10 cellular contexts compared by ENCODE assay signal in the genomic region with DNA sequence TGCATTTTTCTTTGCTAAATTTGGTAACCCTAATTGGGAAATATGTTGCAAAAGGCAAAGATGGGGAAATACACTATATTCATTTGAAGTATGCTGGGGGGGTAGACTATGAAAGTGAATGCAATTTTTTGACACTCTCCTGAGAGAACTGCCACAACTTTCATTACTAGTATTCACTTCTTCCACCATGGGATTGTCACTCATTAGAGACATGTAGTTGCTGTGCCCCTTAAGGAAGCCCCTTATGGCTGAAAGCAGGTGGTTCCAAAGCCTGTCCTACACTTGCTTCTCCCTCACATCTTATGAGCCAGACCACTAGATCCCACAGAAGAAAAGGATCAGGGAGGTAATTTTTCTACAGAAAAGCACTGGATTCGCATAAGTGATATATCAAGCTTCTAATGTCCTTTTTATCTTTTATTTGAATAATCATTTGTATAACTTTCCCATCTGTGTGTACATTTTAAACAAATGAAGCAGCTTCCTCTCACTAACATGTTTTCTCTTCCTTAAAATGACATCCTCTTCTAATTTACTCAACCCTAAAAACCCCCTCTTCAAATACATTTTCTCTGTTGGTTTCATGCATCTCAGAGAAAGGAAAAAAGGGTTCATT.
A peak's percentile ranks its signal among the peaks of the same experiment; 100 is the strongest.
DNase-seq lines count a peak whose midpoint lies in the region; ATAC-seq lines count a peak whose summit lies in the region.
"Had no signal": no experiment of that assay in that cellular context is flagged by ENCODE, and none has a peak within 500 bp of the region (broad histone marks: within the 10 kb centered on the region; RNA-seq: fewer than 3 reads in every experiment).

No MANE protein-coding gene starts in this region.

- H2BK5ac ChIP-seq in mesendoderm (ENCODE audit: low read length) = no peak overlapping the region

- no peak overlapping the region for H3K9ac ChIP-seq in mesendoderm (ENCODE audit: low read length)

- H3K79me2 ChIP-seq in mesendoderm (ENCODE audit: control insufficient read depth, insufficient read depth, low read length) = no peaks in the 10 kb centered on the region

- H3K56ac ChIP-seq in mesendoderm (ENCODE audit: low read length) = no peak overlapping the region

- H3K4me2 ChIP-seq in mesendoderm (ENCODE audit: low read length) = no peak overlapping the region

- peak; percentile 56 for ATAC-seq in GM18867 (IDR thresholded peaks at IDR 0.05; ENCODE audit: unreplicated experiment)
- peak; percentile 53 for ATAC-seq in HG02571 (IDR thresholded peaks at IDR 0.05; ENCODE audit: unreplicated experiment)
- peak; percentile 81 to 85 for ATAC-seq in naive B cell (ENCODE audit: low read depth in 2 of 2)
- no peak for ATAC-seq in Right ventricle myocardium inferior
- no peak for ATAC-seq in GM18520 (IDR thresholded peaks at IDR 0.05; ENCODE audit: unreplicated experiment)

- H2BK15ac ChIP-seq in mesendoderm (replicated peaks; ENCODE audit: low read depth) = no peak overlapping the region

- H3K4me1 Mint-ChIP-seq in naive B cell = peaks cover 56 to 92% (median 82%) of the 10 kb centered on the region in 3 donors

- H3K23ac ChIP-seq in mesendoderm (ENCODE audit: low read length) = no peak overlapping the region

- peaks cover 0 to 10% (median 4%) of the 10 kb centered on the region in 7 donors for H3K9me3 Mint-ChIP-seq in naive B cell

- no peaks in the 10 kb centered on the region for H3K4me1 ChIP-seq in mesendoderm (ENCODE audit: control insufficient read depth, low read depth, low read length)

- no peak overlapping the region for H3K18ac ChIP-seq in mesendoderm (ENCODE audit: low read length)

- H3K27ac Mint-ChIP-seq in naive B cell = peak overlapping the region; percentile 21 to 99 (median 96)

- H3K36me3 Mint-ChIP-seq in naive B cell = peaks cover 0 to 7% of the 10 kb centered on the region in 2 donors

- intact Hi-C loops in Right ventricle myocardium inferior (cut with DNase I) = no loop called here

- no peak overlapping the region for H4K5ac ChIP-seq in mesendoderm (ENCODE audit: low read length)

- no peak overlapping the region for H3K27ac ChIP-seq in mesendoderm (ENCODE audit: low read depth, low read length)
- H3K27ac ChIP-seq in caudate nucleus (ENCODE audit: low read depth, low read length) = no peak overlapping the region

- peak overlapping the region; percentile 64 to 90 (median 78) for H3K4me3 Mint-ChIP-seq in naive B cell

- no peaks in the 10 kb centered on the region for H3K79me1 ChIP-seq in mesendoderm (ENCODE audit: low read length)

- no peak overlapping the region for H3K4me3 ChIP-seq in mesendoderm (ENCODE audit: low read length)

- DNase-seq in MV-4-11 (lab: John Stamatoyannopoulos, UW) (peak; percentile 77), naive B cell (peak; percentile 64), Right ventricle myocardium inferior (ENCODE audit: missing footprints) (no peak), mesendoderm (no peak), caudate nucleus (lab: John Stamatoyannopoulos, UW) (no peak)
- DNase-seq: effector memory CD4-positive, alpha-beta T cell; kidney had no signal

- no peak overlapping the region for H2AK5ac ChIP-seq in mesendoderm (ENCODE audit: low read length)

- no peaks in the 10 kb centered on the region for H3K36me3 ChIP-seq in mesendoderm (ENCODE audit: control insufficient read depth, insufficient read depth, low read length)

- no peak overlapping the region for H2BK120ac ChIP-seq in mesendoderm (ENCODE audit: low read depth, low read length)

- H3K27me3 Mint-ChIP-seq in naive B cell = no peaks in the 10 kb centered on the region

- H4K8ac ChIP-seq in mesendoderm (ENCODE audit: low read depth, low read length) = no peak overlapping the region

- no peak overlapping the region for H3K4ac ChIP-seq in mesendoderm (ENCODE audit: low read depth, low read length)

- no peaks in the 10 kb centered on the region for H3K27me3 ChIP-seq in mesendoderm (ENCODE audit: insufficient read depth, low read length, poor library complexity)

- WGBS in mesendoderm (ENCODE audit: extremely low coverage, insufficient coverage, low lambda C conversion rate) = no CpG with 5 or more reads among the region's 1 CpG

Comparison
In these comparisons a context has a peak if more than half of its experiments do, and no peak if none do; other contexts are left out.
1. ATAC-seq: peak in GM18867 (single experiment), HG02571 (single experiment) and naive B cell (2 of 2); none in Right ventricle myocardium inferior (single experiment) and GM18520 (single experiment).
2. DNase-seq: peak in MV-4-11 (single experiment) and naive B cell (single experiment); none in Right ventricle myocardium inferior (single experiment), mesendoderm (single experiment) and caudate nucleus (0 of 61).